13 cellular contexts compared by ENCODE assay signal in the genomic region with DNA sequence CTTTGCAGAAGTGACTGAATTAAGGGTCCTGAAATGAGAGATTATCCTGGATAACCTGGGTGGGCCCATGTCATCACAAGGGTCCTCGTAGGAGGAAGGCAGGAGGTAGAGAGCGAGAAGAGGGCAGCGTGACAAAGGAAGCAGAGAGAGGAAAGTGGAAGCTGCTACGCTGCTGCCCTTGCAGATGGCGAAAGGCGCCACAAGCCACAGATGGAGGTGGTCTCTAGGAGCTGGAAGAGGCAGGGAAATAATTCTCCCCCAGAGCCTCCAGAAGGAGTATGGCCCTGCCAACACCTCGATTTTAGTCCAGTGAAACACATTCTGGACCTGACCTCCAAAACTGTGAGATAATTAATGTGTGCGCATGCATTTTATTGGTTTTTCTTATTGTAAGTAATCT. TPM values are rescaled to one million over a fixed set of nuclear protein-coding genes. Genes with fewer than 3 reads are reported as not detected.
DNase-seq lines count a peak whose midpoint lies in the region; ATAC-seq, FAIRE-seq and TF ChIP-seq lines count a peak whose summit lies in the region.
"Had no signal": no experiment of that assay in that cellular context is flagged by ENCODE, and none has a peak within 500 bp of the region (broad histone marks: within the 10 kb centered on the region; RNA-seq: fewer than 3 reads in every experiment).

No MANE protein-coding gene starts in this region.

- no TSS peak for BruUV-seq in endothelial cell of umbilical vein (replicated peaks; lab: Mats Ljungman, UMichigan)

- no peaks in the 10 kb centered on the region for H3K9me1 ChIP-seq in endothelial cell of umbilical vein (replicated peaks; ENCODE audit: control insufficient read depth, extremely low read depth, insufficient read depth, low read length)

- dilution Hi-C loops in endothelial cell of umbilical vein (cut with MboI; ENCODE audit: extremely low pct_ligation_motif_present, low sequenced_read_pairs), result no loop called here

- peak overlapping the region; percentile 71 for H3K27ac ChIP-seq in endothelial cell of umbilical vein (ENCODE audit: insufficient read depth, low read depth, low read length)
- H3K27ac ChIP-seq: epithelial cell of prostate had no signal

- TF ChIP-seq CTCF in CD14-positive monocyte (IDR thresholded peaks at IDR 0.05) (no peak), endothelial cell of umbilical vein (IDR thresholded peaks at IDR 0.05; ENCODE audit: extremely low read depth in 1 of 2, insufficient read depth in 1 of 2, low read depth in 1 of 2, low read length in 2 of 2) (no peak), osteocyte (IDR thresholded peaks at IDR 0.05) (no peak)

- H3K9me3 Mint-ChIP-seq in CD14-positive monocyte (peaks cover 0 to 2% (median 0%) of the 10 kb centered on the region in 7 donors), osteocyte (ENCODE audit: unreplicated experiment) (no peaks in the 10 kb centered on the region)

- intact Hi-C loops in CD14-positive monocyte (cut with micrococcal nuclease), result no loop called here
- intact Hi-C loops in endothelial cell of umbilical vein (cut with micrococcal nuclease), result loop anchor here (2.0 kb wide), 1 partner anchor 19 kb away; no protein-coding TSS in a partner anchor

- H3K36me3 Mint-ChIP-seq in CD14-positive monocyte, result peaks cover 8 to 15% of the 10 kb centered on the region in 2 donors
- H3K36me3 Mint-ChIP-seq in osteocyte (ENCODE audit: unreplicated experiment), result peaks cover 11% of the 10 kb centered on the region
- H3K36me3 Mint-ChIP-seq: naive B cell had no signal

- FAIRE-seq in endothelial cell of umbilical vein (lab: Jason Lieb, UNC), result no peak

- H3K4me2 ChIP-seq in endothelial cell of umbilical vein (ENCODE audit: insufficient read depth, low read length), result no peak overlapping the region

- TF ChIP-seq POLR2A in endothelial cell of umbilical vein (IDR thresholded peaks at IDR 0.05; ENCODE audit: low read depth, low read length), result no peak

- no peak overlapping the region for H2AFZ ChIP-seq in endothelial cell of umbilical vein (ENCODE audit: low read depth, low read length)

- peaks cover 2% of the 10 kb centered on the region for H4K20me1 ChIP-seq in endothelial cell of umbilical vein (replicated peaks; ENCODE audit: control insufficient read depth, extremely low read depth, insufficient read depth, low read length)

- no peaks in the 10 kb centered on the region for H3K9me3 ChIP-seq in endothelial cell of umbilical vein (replicated peaks; ENCODE audit: control insufficient read depth, insufficient read depth, low read length)
- H3K9me3 ChIP-seq: body of pancreas had no signal

- H3K4me1 Mint-ChIP-seq in CD14-positive monocyte (peaks cover 55% of the 10 kb centered on the region), osteocyte (ENCODE audit: unreplicated experiment) (peaks cover 47% of the 10 kb centered on the region)

- peaks cover 68% of the 10 kb centered on the region for H3K79me2 ChIP-seq in endothelial cell of umbilical vein (ENCODE audit: control insufficient read depth, insufficient read depth, low read length)

- no peak for DNase-seq in CD14-positive monocyte (ENCODE audit: low spot score)
- DNase-seq in NCI-H69 (lab: John Stamatoyannopoulos, UW), result peak; percentile 25
- no peak for DNase-seq in endothelial cell of umbilical vein (ENCODE audit: low read depth, low spot score)
- DNase-seq in osteocyte (ENCODE audit: extremely low spot score, unreplicated experiment), result no peak
- no peak for DNase-seq in activated CD4-positive, CD25-positive, alpha-beta regulatory T cell (lab: John Stamatoyannopoulos, UW)
- no peak for DNase-seq in NCI-H226
- no peak for DNase-seq in left lobe of liver (ENCODE audit: low spot score)
- DNase-seq: activated CD4-positive, alpha-beta T cell treated with anti-CD3 and anti-CD28 coated beads for 1 hour; naive B cell; NCI-H446 had no signal

- no peaks in the 10 kb centered on the region for H3K27me3 ChIP-seq in endothelial cell of umbilical vein (ENCODE audit: control insufficient read depth in 2 of 2, insufficient read depth in 2 of 2, low read length in 2 of 2)
- H3K27me3 ChIP-seq: body of pancreas had no signal

- no peak overlapping the region for H3K4me3 ChIP-seq in endothelial cell of umbilical vein (replicated peaks in 1 of 3; ENCODE audit: insufficient read depth in 1 of 3, low read depth in 1 of 3, low read length in 3 of 3)
- H3K4me3 ChIP-seq: body of pancreas had no signal

- H3K4me1 ChIP-seq in endothelial cell of umbilical vein (ENCODE audit: control insufficient read depth, extremely low read depth, insufficient read depth, low read length), result peaks cover 25% of the 10 kb centered on the region

- POLR2A ChIA-PET in endothelial cell of umbilical vein (lab: Charles Lee), result no interaction called here

- H3K27me3 Mint-ChIP-seq in CD14-positive monocyte (ENCODE audit: low read depth in 3 of 3), result peaks cover 0 to 5% (median 0%) of the 10 kb centered on the region in 3 donors
- no peaks in the 10 kb centered on the region for H3K27me3 Mint-ChIP-seq in osteocyte (ENCODE audit: unreplicated experiment)
- H3K27me3 Mint-ChIP-seq: naive B cell had no signal

- ATAC-seq in left lobe of liver, result no peak
- ATAC-seq in HG03521 (IDR thresholded peaks at IDR 0.05; ENCODE audit: unreplicated experiment), result no peak
- ATAC-seq: body of pancreas had no signal

- H3K4me3 Mint-ChIP-seq in CD14-positive monocyte (peak overlapping the region in 1 of 2 donors; percentile 70), osteocyte (ENCODE audit: unreplicated experiment) (no peak overlapping the region)

- CTCF ChIA-PET in endothelial cell of umbilical vein (lab: Charles Lee), result interaction anchor here (0.6 to 2.7 kb wide), 3 partner anchors 15 to 203 kb away, joined by 3 to 9 read pairs (median 3); no protein-coding TSS in a partner anchor

- H3K36me3 ChIP-seq in endothelial cell of umbilical vein (ENCODE audit: control insufficient read depth in 2 of 2, extremely low read depth in 1 of 2, insufficient read depth in 2 of 2, low read length in 2 of 2), result peaks cover 0 to 2% of the 10 kb centered on the region in 2 experiments

- H3K9ac ChIP-seq in endothelial cell of umbilical vein (replicated peaks; ENCODE audit: extremely low read depth, insufficient read depth, low read length), result no peak overlapping the region

- H3K27ac Mint-ChIP-seq in CD14-positive monocyte (peak overlapping the region in 5 of 7 donors; percentile 18 to 90 (median 56)), osteocyte (ENCODE audit: unreplicated experiment) (peak overlapping the region; percentile 88)

TF ChIP-seq in endothelial cell of umbilical vein, 7 proteins besides CTCF, POLR2A, EP300 and RAD21:
- no peak for TF ChIP-seq POLR2AphosphoS5 (IDR thresholded peaks at IDR 0.05; ENCODE audit: insufficient read depth, low read depth, low read length)
- TF ChIP-seq FOS (IDR thresholded peaks at IDR 0.05; ENCODE audit: borderline replicate concordance, insufficient read depth, low read length), result no peak
- no peak for TF ChIP-seq EZH2 (IDR thresholded peaks at IDR 0.05; ENCODE audit: borderline replicate concordance, low read depth, low read length, severe bottlenecking)
- TF ChIP-seq GATA2 (IDR thresholded peaks at IDR 0.05; ENCODE audit: insufficient read depth, insufficient read length, low read depth, low read length), result no peak
- no peak for TF ChIP-seq JUN (IDR thresholded peaks at IDR 0.05; ENCODE audit: borderline replicate concordance, insufficient read depth, insufficient read length, low read depth)
- TF ChIP-seq, protein P1, sequence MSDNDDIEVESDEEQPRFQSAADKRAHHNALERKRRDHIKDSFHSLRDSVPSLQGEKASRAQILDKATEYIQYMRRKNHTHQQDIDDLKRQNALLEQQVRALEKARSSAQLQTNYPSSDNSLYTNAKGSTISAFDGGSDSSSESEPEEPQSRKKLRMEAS (IDR thresholded peaks at IDR 0.05; ENCODE audit: insufficient read depth, insufficient read length), result no peak
- no peak for TF ChIP-seq MYC (IDR thresholded peaks at IDR 0.05; ENCODE audit: low read depth, low read length)

RNA-seq across cellular contexts. Expression of a gene that starts 13.4 kb away (rescaled TPM):
- polyA plus RNA-seq in CD14-positive monocyte, result 10 to 100 TPM in 1 of 2 donors, 1 to 10 TPM in 1; 7.4 to 10.6 TPM
- 96.6 and 99.8 TPM in 2 replicates for total RNA-seq in endothelial cell of umbilical vein
- polyA plus RNA-seq in endothelial cell of umbilical vein, result 72.5 and 88.8 TPM in 2 replicates
- 51.8 and 64.2 TPM in 2 replicates for polyA plus RNA-seq in endothelial cell of umbilical vein (2011; cell fraction: cytosol; rRNA removed)
- polyA plus RNA-seq in endothelial cell of umbilical vein (2011; cell fraction: nucleus; rRNA removed), result 67.8 and 78.0 TPM in 2 replicates
- 63.0 and 73.8 TPM in 2 replicates for polyA plus RNA-seq in endothelial cell of umbilical vein (2012)
- polyA minus RNA-seq in endothelial cell of umbilical vein, result 54.4 and 68.6 TPM in 2 replicates
- polyA minus RNA-seq in endothelial cell of umbilical vein (2011; cell fraction: cytosol; rRNA and poly(A)+ RNA removed), result 21.9 TPM
- polyA minus RNA-seq in endothelial cell of umbilical vein (2011; cell fraction: nucleus; rRNA and poly(A)+ RNA removed), result 30.2 and 34.5 TPM in 2 replicates
- 88.0 and 90.5 TPM in 2 replicates for total RNA-seq in osteocyte
- total RNA-seq in left lobe of liver, result 11.7 TPM

RNA-seq across cellular contexts. Expression of a gene that starts 57.6 kb away (rescaled TPM):
- polyA plus RNA-seq in CD14-positive monocyte (1 to 10 TPM; 1.5 to 2.0 TPM), endothelial cell of umbilical vein (29.0 and 30.5 TPM in 2 replicates)
- total RNA-seq in endothelial cell of umbilical vein (59.5 and 61.2 TPM in 2 replicates), osteocyte (9.9 and 17.0 TPM in 2 replicates), left lobe of liver (2.5 TPM)
- 30.6 and 35.8 TPM in 2 replicates for polyA plus RNA-seq in endothelial cell of umbilical vein (2011; cell fraction: cytosol; rRNA removed)
- 23.2 and 24.2 TPM in 2 replicates for polyA plus RNA-seq in endothelial cell of umbilical vein (2011; cell fraction: nucleus; rRNA removed)
- polyA plus RNA-seq in endothelial cell of umbilical vein (2012), result 43.3 and 46.8 TPM in 2 replicates
- polyA minus RNA-seq in endothelial cell of umbilical vein, result 16.2 and 18.6 TPM in 2 replicates
- 6.8 TPM for polyA minus RNA-seq in endothelial cell of umbilical vein (2011; cell fraction: cytosol; rRNA and poly(A)+ RNA removed)
- 10.8 and 23.0 TPM in 2 replicates for polyA minus RNA-seq in endothelial cell of umbilical vein (2011; cell fraction: nucleus; rRNA and poly(A)+ RNA removed)

RNA-seq across cellular contexts. Expression of a gene that starts 57.9 kb away (rescaled TPM):
- polyA plus RNA-seq in CD14-positive monocyte (1 to 10 TPM; 1.9 to 3.1 TPM), endothelial cell of umbilical vein (259 and 277 TPM in 2 replicates)
- total RNA-seq in endothelial cell of umbilical vein (261 and 262 TPM in 2 replicates), osteocyte (175 and 176 TPM in 2 replicates), left lobe of liver (29.4 TPM)
- polyA plus RNA-seq in endothelial cell of umbilical vein (2011; cell fraction: cytosol; rRNA removed), result 219 and 257 TPM in 2 replicates
- polyA plus RNA-seq in endothelial cell of umbilical vein (2011; cell fraction: nucleus; rRNA removed), result 481 and 548 TPM in 2 replicates
- 120 and 135 TPM in 2 replicates for polyA plus RNA-seq in endothelial cell of umbilical vein (2012)
- 225 and 233 TPM in 2 replicates for polyA minus RNA-seq in endothelial cell of umbilical vein
- 116 TPM for polyA minus RNA-seq in endothelial cell of umbilical vein (2011; cell fraction: cytosol; rRNA and poly(A)+ RNA removed)
- polyA minus RNA-seq in endothelial cell of umbilical vein (2011; cell fraction: nucleus; rRNA and poly(A)+ RNA removed), result 119 and 139 TPM in 2 replicates
